Comparison of ENCODE assay signal across 25 cellular contexts in the genomic region with DNA sequence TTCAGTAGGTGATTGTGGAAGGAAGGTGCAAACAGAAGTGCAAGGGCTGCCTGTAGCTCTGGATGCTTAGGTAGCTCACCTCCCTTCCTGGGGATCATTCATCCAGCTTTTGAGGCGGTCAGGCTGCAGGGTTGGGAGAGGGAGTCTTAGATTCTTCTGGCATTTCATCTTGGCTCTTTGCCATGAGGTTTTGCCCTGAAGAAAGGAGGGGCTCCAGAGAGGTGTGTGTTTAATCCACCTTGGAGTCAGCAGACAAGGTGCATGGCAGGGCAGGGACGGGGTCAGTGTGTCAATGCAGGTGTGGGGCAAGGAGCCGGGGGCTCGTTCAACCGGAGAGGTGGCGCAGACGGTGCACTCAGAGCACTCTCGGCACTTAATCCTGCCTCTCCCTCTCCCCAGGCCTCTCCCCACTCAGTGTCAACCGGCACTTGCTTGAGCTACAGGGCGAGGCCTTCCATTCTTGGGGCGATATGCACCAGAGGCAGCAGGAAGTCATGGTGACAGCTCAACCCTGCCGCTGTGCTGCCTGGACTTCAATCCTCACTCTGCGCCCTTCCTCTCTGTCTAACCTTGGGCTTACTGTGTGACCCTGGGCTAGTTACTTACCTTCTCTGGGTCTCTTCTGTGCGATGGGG. TPM values are rescaled to one million over a fixed set of nuclear protein-coding genes. Genes with fewer than 3 reads are reported as not detected.
A peak's percentile ranks its signal among the peaks of the same experiment; 100 is the strongest.
DNase-seq lines count a peak whose midpoint lies in the region; ATAC-seq and TF ChIP-seq lines count a peak whose summit lies in the region.
"Had no signal": no experiment of that assay in that cellular context is flagged by ENCODE, and none has a peak within 500 bp of the region (broad histone marks: within the 10 kb centered on the region; RNA-seq: fewer than 3 reads in every experiment).

No MANE protein-coding gene starts in this region.

- DNase-seq in Right ventricle myocardium inferior (ENCODE audit: missing footprints) (peak; percentile 55), left ventricle myocardium superior (no peak), foreskin keratinocyte (no peak), mesenchymal stem cell (no peak), tibial artery (no peak), foreskin melanocyte (no peak), mesenteric fat pad (ENCODE audit: low spot score) (no peak)
- DNase-seq: 8988T; activated CD4-positive, CD25-positive, alpha-beta regulatory T cell; activated CD8-positive, alpha-beta memory T cell treated with anti-CD3 and anti-CD28 coated beads, Interleukin-2, amount 10 ng/mL, durations not matched to agents 7 days and 5 days; activated naive CD4-positive, alpha-beta T cell; activated T-cell treated with anti-CD3 and anti-CD28 coated beads, Interleukin-2, amount 50 U/mL, for 72 hours; CD4-positive, alpha-beta T cell; NCI-H1105; NCI-H1930; SJCRH30; stimulated activated CD4-positive, alpha-beta T cell treated with anti-CD3 and anti-CD28 coated beads, Interleukin-2, amount 100 ng/mL, for 48 hours; T-cell; uterus had no signal

- H4K8ac ChIP-seq in mesenchymal stem cell (ENCODE audit: low read length) = no peak overlapping the region

- H3K4ac ChIP-seq in mesenchymal stem cell (ENCODE audit: low read depth in 1 of 2, low read length in 2 of 2) = no peak overlapping the region

- H3K27me3 ChIP-seq in foreskin keratinocyte (peaks cover 2% of the 10 kb centered on the region), mesenchymal stem cell (ENCODE audit: control insufficient read depth in 1 of 2, insufficient read depth in 1 of 2, low read length in 2 of 2) (no peaks in the 10 kb centered on the region), tibial artery (no peaks in the 10 kb centered on the region)
- H3K27me3 ChIP-seq: SJCRH30, uterus had no signal

- no peak overlapping the region for H3K4me2 ChIP-seq in mesenchymal stem cell (ENCODE audit: low read length, poor library complexity, severe bottlenecking)

- no peak overlapping the region for H2BK120ac ChIP-seq in mesenchymal stem cell (ENCODE audit: low read depth, low read length)

- no peaks in the 10 kb centered on the region for H3K4me1 ChIP-seq in foreskin keratinocyte
- peaks cover 15% of the 10 kb centered on the region for H3K4me1 ChIP-seq in mesenchymal stem cell (ENCODE audit: control insufficient read depth, insufficient read depth, low read depth, low read length)
- peaks cover 0 to 93% (median 64%) of the 10 kb centered on the region in 4 donors for H3K4me1 ChIP-seq in tibial artery

- no peak overlapping the region for H2AFZ ChIP-seq in mesenchymal stem cell (ENCODE audit: low read depth, low read length)

- H2BK15ac ChIP-seq in mesenchymal stem cell (ENCODE audit: low read depth, poor library complexity, severe bottlenecking) = no peak overlapping the region

- H3K79me1 ChIP-seq in mesenchymal stem cell (replicated peaks; ENCODE audit: low read length, poor library complexity, severe bottlenecking) = no peaks in the 10 kb centered on the region

- 88% methylated on average over 14 of the region's 14 CpGs for WGBS in mesenchymal stem cell

- H4K91ac ChIP-seq in mesenchymal stem cell (ENCODE audit: low read length) = peak overlapping the region; percentile 1

- no peak overlapping the region for H2BK5ac ChIP-seq in mesenchymal stem cell (ENCODE audit: low read depth, low read length, poor library complexity, severe bottlenecking)

- H3K27ac ChIP-seq in foreskin keratinocyte (no peak overlapping the region), mesenchymal stem cell (ENCODE audit: low read length, poor library complexity, severe bottlenecking) (no peak overlapping the region), tibial artery (peak overlapping the region; percentile 37 to 94)
- H3K27ac ChIP-seq: SJCRH30, uterus had no signal

- H3K14ac ChIP-seq in mesenchymal stem cell (ENCODE audit: low read length in 2 of 2) = no peak overlapping the region

- intact Hi-C loops in Right ventricle myocardium inferior (cut with DNase I) (no loop called here), left ventricle myocardium superior (cut with micrococcal nuclease) (loop anchor here (10.0 kb wide), 1 partner anchor 219 kb away; no protein-coding TSS in a partner anchor), tibial artery (cut with DNase I; ENCODE audit: low total_unique reads) (loop anchor here (5.0 kb wide), 1 partner anchor 62 kb away; no protein-coding TSS in a partner anchor)

- H3K9me3 ChIP-seq in mesenchymal stem cell (ENCODE audit: control insufficient read depth, low read length) (no peaks in the 10 kb centered on the region), tibial artery (no peaks in the 10 kb centered on the region)
- H3K9me3 ChIP-seq: SJCRH30, uterus had no signal

- ATAC-seq in Right ventricle myocardium inferior (no peak), left ventricle myocardium superior (no peak), foreskin keratinocyte (peak; percentile 27), GM21423 (IDR thresholded peaks at IDR 0.05; ENCODE audit: unreplicated experiment) (no peak)
- ATAC-seq: activated CD8-positive, alpha-beta memory T cell treated with anti-CD3 and anti-CD28 coated beads, Interleukin-2, amount 10 ng/mL, durations not matched to agents 7 days and 5 days; activated T-cell treated with anti-CD3 and anti-CD28 coated beads, Interleukin-2, amount 50 U/mL, for 72 hours; left lobe of liver; stimulated activated effector memory CD8-positive, alpha-beta T cell treated with anti-CD3 and anti-CD28 coated beads, Interleukin-12 subunit alpha, Interleukin-12 subunit beta, amount 100 ng/mL, for 72 hours; T-cell had no signal

- H3K4me3 ChIP-seq in mesenchymal stem cell (ENCODE audit: insufficient read depth in 1 of 2, low read depth in 1 of 2, low read length in 2 of 2) (peak overlapping the region in 1 of 2 experiments; percentile 27), tibial artery (peak overlapping the region in 1 of 2 donors; percentile 9)
- H3K4me3 ChIP-seq: SJCRH30, uterus had no signal

- H2AK5ac ChIP-seq in mesenchymal stem cell (ENCODE audit: low read length, severe bottlenecking) = no peak overlapping the region

- peaks cover 0 to 44% of the 10 kb centered on the region in 2 experiments for H3K36me3 ChIP-seq in mesenchymal stem cell (ENCODE audit: control insufficient read depth in 1 of 2, insufficient read depth in 2 of 2, low read depth in 1 of 2, low read length in 2 of 2)
- H3K36me3 ChIP-seq in tibial artery = peaks cover 0 to 5% (median 0%) of the 10 kb centered on the region in 3 donors
- H3K36me3 ChIP-seq: SJCRH30, uterus had no signal

- no peak overlapping the region for H2BK12ac ChIP-seq in mesenchymal stem cell (ENCODE audit: low read length in 2 of 2)

- H3K18ac ChIP-seq in mesenchymal stem cell (ENCODE audit: low read depth in 1 of 2, low read length in 2 of 2) = peak overlapping the region in 1 of 2 experiments; percentile 52

- peak overlapping the region; percentile 24 for H3K9ac ChIP-seq in mesenchymal stem cell (ENCODE audit: low read length)

- H3K23ac ChIP-seq in mesenchymal stem cell (ENCODE audit: low read length in 2 of 2) = no peak overlapping the region

- TF ChIP-seq CTCF in foreskin keratinocyte (conservative IDR thresholded peaks at IDR 0.05) (no peak), tibial artery (IDR thresholded peaks at IDR 0.05) (no peak)

RNA-seq across cellular contexts. Expression of a gene that starts 7.2 kb away (rescaled TPM):
- total RNA-seq in Right ventricle myocardium inferior = 45.6 TPM
- total RNA-seq in left ventricle myocardium superior = 34.4 TPM
- total RNA-seq in foreskin keratinocyte = 0.49 and 1.7 TPM in 2 replicates
- 0.25 and 0.75 TPM in 2 replicates for polyA plus RNA-seq in foreskin keratinocyte
- 0.50 TPM for polyA plus RNA-seq in mesenchymal stem cell (2013, experiment 1 of 2)
- polyA plus RNA-seq in mesenchymal stem cell (2013, experiment 2 of 2) = 0.45 TPM
- 61.2 TPM for total RNA-seq in mesenteric fat pad
- total RNA-seq: activated CD8-positive, alpha-beta memory T cell treated with anti-CD3 and anti-CD28 coated beads, Interleukin-2, amount 10 ng/mL, durations not matched to agents 7 days and 5 days; endothelial cell of umbilical vein; mononuclear cell; natural killer cell treated with Interleukin-12 subunit alpha and Interleukin-12 subunit beta and Interleukin-15 and Interleukin-18, amount 100 ng/mL, for 72 hours had no signal

RNA-seq across cellular contexts. Expression of a gene that starts 27.2 kb away (rescaled TPM):
- 0.57 TPM for total RNA-seq in Right ventricle myocardium inferior
- 0.42 TPM for total RNA-seq in left ventricle myocardium superior
- not detected in 2 replicates for total RNA-seq in foreskin keratinocyte
- polyA plus RNA-seq in foreskin keratinocyte = not detected in 2 replicates
- polyA plus RNA-seq in mesenchymal stem cell (2013, experiment 1 of 2) = 1.3 TPM
- polyA plus RNA-seq in mesenchymal stem cell (2013, experiment 2 of 2) = 1.2 TPM
- total RNA-seq in mesenteric fat pad = 0.42 TPM
- total RNA-seq: activated CD8-positive, alpha-beta memory T cell treated with anti-CD3 and anti-CD28 coated beads, Interleukin-2, amount 10 ng/mL, durations not matched to agents 7 days and 5 days; activated T-cell treated with anti-CD3 and anti-CD28 coated beads, Interleukin-2, amount 50 U/mL, for 72 hours; CD4-positive, alpha-beta T cell; endothelial cell of umbilical vein; mononuclear cell; natural killer cell treated with Interleukin-12 subunit alpha and Interleukin-12 subunit beta and Interleukin-15 and Interleukin-18, amount 100 ng/mL, for 72 hours; SJCRH30 had no signal
- polyA plus RNA-seq: endothelial cell of umbilical vein had no signal

Comparison
In these comparisons a context has a peak if more than half of its experiments do, and no peak if none do; other contexts are left out.
1. H3K27ac ChIP-seq: peak in tibial artery (2 of 2); none in foreskin keratinocyte (single experiment) and mesenchymal stem cell (single experiment).
2. RNA of a gene that starts 7.2 kb away (total RNA-seq): 61.2 TPM in mesenteric fat pad (single experiment), 45.6 TPM in Right ventricle myocardium inferior (single experiment) and 34.4 TPM in left ventricle myocardium superior (single experiment); 0.49 to 1.7 TPM in foreskin keratinocyte; every median in the first group is over 10 times any median in the second.